In genomic region chr6:14211596-14211961, GRCh38 we compare ENCODE assay signal across 1 cellular context.
TF ChIP-seq lines count a peak whose summit lies in the region.

No MANE protein-coding gene starts in this region.

TF ChIP-seq in K562, 482 proteins besides CTCF, POLR2A, EP300 and RAD21 (continued from another document and continues in another):
- no peak; the same call in 1 of the 2 replicates for TF ChIP-seq ATF3 (IDR thresholded peaks at IDR 0.05)
- no peak for TF ChIP-seq ATF3 (CRISPR knock-in tag; conservative IDR thresholded peaks at IDR 0.05)
- no peak for TF ChIP-seq ZNF24 (IDR thresholded peaks at IDR 0.05)
- no peak for TF ChIP-seq ZNF445 (CRISPR knock-in tag; IDR thresholded peaks at IDR 0.05; ENCODE audit: low read depth)
- no peak for TF ChIP-seq SIX5 (IDR thresholded peaks at IDR 0.05; ENCODE audit: borderline replicate concordance in 1 of 2, insufficient read depth in 1 of 2, low read depth in 1 of 2, low read length in 2 of 2)
- peak; percentile 35 to 71; a peak in 2 of 4 replicates for TF ChIP-seq TEAD1 (CRISPR knock-in tag; IDR thresholded peaks at IDR 0.05)
- TF ChIP-seq CHD1 (IDR thresholded peaks at IDR 0.05; ENCODE audit: low read length): peak; percentile 37
- no peak for TF ChIP-seq TRIM25 (IDR thresholded peaks at IDR 0.05; ENCODE audit: borderline replicate concordance)
- TF ChIP-seq ZC3H8 (IDR thresholded peaks at IDR 0.05): no peak
- TF ChIP-seq JUND (IDR thresholded peaks at IDR 0.05; ENCODE audit: borderline replicate concordance, low read depth, low read length): no peak
- TF ChIP-seq JUND (tag; IDR thresholded peaks at IDR 0.05; ENCODE audit: borderline replicate concordance, low read depth, low read length): peak; percentile 24; the same call in 1 of the 3 replicates
- no peak for TF ChIP-seq DDX20 (tag; IDR thresholded peaks at IDR 0.05; ENCODE audit: low read depth)
- peak in 1 of 2 experiments; percentile 10; a peak in 1 of 4 replicates for TF ChIP-seq UBTF (IDR thresholded peaks at IDR 0.05; ENCODE audit: borderline replicate concordance in 1 of 2, low read depth in 2 of 2, low read length in 2 of 2)
- TF ChIP-seq ZNF431 (CRISPR knock-in tag; IDR thresholded peaks at IDR 0.05): 0 out of 2 replicates have a peak, but pooled peaks have one; percentile 36
- no peak for TF ChIP-seq CREB1 (IDR thresholded peaks at IDR 0.05)
- no peak for TF ChIP-seq CREB1 (CRISPR knock-in tag; IDR thresholded peaks at IDR 0.05)
- 0 out of 2 replicates have a peak, but pooled peaks have one; percentile 15 for TF ChIP-seq VEZF1 (CRISPR knock-in tag; IDR thresholded peaks at IDR 0.05)
- 0 out of 2 replicates have a peak, but pooled peaks have one; percentile 40 for TF ChIP-seq FOXJ2 (tag; IDR thresholded peaks at IDR 0.05)
- no peak for TF ChIP-seq ETV5 (CRISPR knock-in tag; IDR thresholded peaks at IDR 0.05; ENCODE audit: low read depth)
- 0 out of 2 replicates have a peak, but pooled peaks have one; percentile 45 for TF ChIP-seq ZBTB40 (IDR thresholded peaks at IDR 0.05)
- no peak for TF ChIP-seq ZBTB40 (CRISPR knock-in tag; IDR thresholded peaks at IDR 0.05)
- 0 out of 2 replicates have a peak, but pooled peaks have one; percentile 67 for TF ChIP-seq MAX (CRISPR knock-in tag; IDR thresholded peaks at IDR 0.05)
- TF ChIP-seq SMARCA4 (IDR thresholded peaks at IDR 0.05): 0 out of 2 replicates have a peak, but pooled peaks have one; percentile 48
- peak; percentile 19; the same call in 1 of the 2 replicates for TF ChIP-seq FOXP1 (CRISPR knock-in tag; IDR thresholded peaks at IDR 0.05)
- TF ChIP-seq EP400 (IDR thresholded peaks at IDR 0.05): no peak
- TF ChIP-seq SMARCE1 (IDR thresholded peaks at IDR 0.05): peak; percentile 52; the same call in 1 of the 2 replicates
- no peak for TF ChIP-seq CREB3L1 (IDR thresholded peaks at IDR 0.05; ENCODE audit: borderline replicate concordance, low read depth)
- TF ChIP-seq REST (CRISPR knock-in tag; IDR thresholded peaks at IDR 0.05; ENCODE audit: low read depth): no peak
- TF ChIP-seq CBX1 (IDR thresholded peaks at IDR 0.05; ENCODE audit: low read depth): 0 out of 2 replicates have a peak, but pooled peaks have one; percentile 11
- 0 out of 4 replicates have a peak, but pooled peaks of 1 of the 2 experiments have one; percentile 42 for TF ChIP-seq MLLT1 (IDR thresholded peaks at IDR 0.05)
- no peak for TF ChIP-seq ASH1L (IDR thresholded peaks at IDR 0.05; ENCODE audit: borderline replicate concordance, low read depth, partially characterized antibody)
- peak; percentile 62 for TF ChIP-seq SMAD4 (CRISPR knock-in tag; conservative IDR thresholded peaks at IDR 0.05)
- TF ChIP-seq MYNN (IDR thresholded peaks at IDR 0.05): 0 out of 2 replicates have a peak, but pooled peaks have one; percentile 36
- no peak for TF ChIP-seq MYNN (CRISPR knock-in tag; IDR thresholded peaks at IDR 0.05)
